ENCODE assay signal across 8 cellular contexts in the genomic region with DNA sequence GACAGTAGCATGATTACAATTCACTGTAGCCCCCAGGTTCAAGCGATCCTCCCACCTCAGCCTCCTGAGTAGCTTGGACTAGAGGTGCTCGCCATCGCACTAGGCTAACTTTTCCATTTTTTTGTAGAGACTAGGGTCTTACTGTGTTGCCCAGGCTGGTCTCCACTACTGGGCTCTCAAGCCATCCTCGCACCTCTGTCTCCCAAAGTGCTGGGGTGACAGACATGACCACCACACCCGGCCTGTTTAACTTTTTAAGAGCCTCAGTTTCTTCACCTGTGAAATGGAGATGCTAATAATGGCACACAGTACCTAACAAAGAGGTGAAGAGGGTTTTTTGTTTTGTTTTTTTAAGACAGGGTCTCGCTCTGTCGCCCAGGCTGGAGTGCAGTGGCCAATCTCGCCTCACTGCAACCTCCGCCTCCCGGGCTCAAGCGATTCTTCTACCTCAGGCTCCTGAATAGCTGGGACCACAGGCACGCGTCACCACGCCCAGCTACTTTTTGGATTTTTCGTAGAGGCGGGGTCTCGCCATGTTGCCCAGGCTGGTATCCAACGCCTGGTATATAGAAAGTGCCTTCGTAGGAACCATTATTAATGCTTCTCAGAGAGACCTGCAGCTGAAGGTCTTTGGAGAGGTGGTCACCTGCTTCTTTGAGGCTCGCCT. TPM values are rescaled to one million over a fixed set of nuclear protein-coding genes. Genes with fewer than 3 reads are reported as not detected.
DNase-seq lines count a peak whose midpoint lies in the region; ATAC-seq and TF ChIP-seq lines count a peak whose summit lies in the region.

No MANE protein-coding gene starts in this region.

- peaks cover 11 to 15% of the 10 kb centered on the region in 2 donors for H3K4me1 ChIP-seq in gastrocnemius medialis

- TF ChIP-seq POLR2A in gastrocnemius medialis (IDR thresholded peaks at IDR 0.05) = no peak

- TF ChIP-seq CTCF in fibroblast of the aortic adventitia (IDR thresholded peaks at IDR 0.05; ENCODE audit: insufficient read depth, low read length) (no peak), gastrocnemius medialis (IDR thresholded peaks at IDR 0.05 in 4 of 5, conservative IDR thresholded peaks at IDR 0.05 in 1 of 5) (no peak)

- DNase-seq in T-helper 22 cell (ENCODE audit: low read depth) (peak; percentile 27), fibroblast of the aortic adventitia (ENCODE audit: low read depth) (no peak), gastrocnemius medialis (no peak), HuH-7 (ENCODE audit: low spot score) (no peak), COLO668 (lab: John Stamatoyannopoulos, UW; ENCODE audit: unreplicated experiment) (no peak), MV-4-11 (lab: John Stamatoyannopoulos, UW) (no peak)

- H3K9me3 ChIP-seq in gastrocnemius medialis = no peaks in the 10 kb centered on the region

- H3K27me3 ChIP-seq in gastrocnemius medialis = no peaks in the 10 kb centered on the region

- no peaks in the 10 kb centered on the region for H3K36me3 ChIP-seq in gastrocnemius medialis

- in situ Hi-C loops in gastrocnemius medialis (cut with MboI; ENCODE audit: low sequenced_read_pairs in 4 of 4) = no loop called here

- intact Hi-C loops in gastrocnemius medialis (cut with DNase I; ENCODE audit: low total_unique reads) = loop anchor here (2.0 kb wide), 3 partner anchors 65 to 377 kb away; partner anchors contain the start of genes KCNN3 and UBE2Q1

- H3K4me3 ChIP-seq in fibroblast of the aortic adventitia (ENCODE audit: low read depth, low read length) = peak overlapping the region; percentile 79
- H3K4me3 ChIP-seq in gastrocnemius medialis = peak overlapping the region; percentile 65 to 97 (median 83)

- ATAC-seq in GM21723 (IDR thresholded peaks at IDR 0.05; ENCODE audit: unreplicated experiment) (peak; percentile 2), gastrocnemius medialis (no peak), GM21576 (IDR thresholded peaks at IDR 0.05; ENCODE audit: unreplicated experiment) (no peak)

- H3K27ac ChIP-seq in gastrocnemius medialis = peak overlapping the region; percentile 93 to 99 (median 98)

RNA-seq across cellular contexts. Expression of gene PMVK, which starts 0.6 kb away (rescaled TPM):
- total RNA-seq in fibroblast of the aortic adventitia (ENCODE audit: low replicate concordance) (11.7 and 20.7 TPM in 2 replicates), gastrocnemius medialis (1 to 10 TPM; 4.6 to 7.6 (median 6.1) TPM)

RNA-seq across cellular contexts. Expression of gene PBXIP1, which starts 20.0 kb away (rescaled TPM):
- total RNA-seq in fibroblast of the aortic adventitia (ENCODE audit: low replicate concordance) (36.2 and 122 TPM in 2 replicates), gastrocnemius medialis (100 to 1,000 TPM; 126 to 171 (median 165) TPM)

RNA-seq across cellular contexts. Expression of gene PYGO2, which starts 25.7 kb away (rescaled TPM):
- total RNA-seq in fibroblast of the aortic adventitia (ENCODE audit: low replicate concordance) (7.8 and 18.0 TPM in 2 replicates), gastrocnemius medialis (10 to 100 TPM; 12.6 to 22.7 (median 17.8) TPM)

RNA-seq across cellular contexts. Expression of gene SHC1, which starts 34.7 kb away (rescaled TPM):
- 111 and 167 TPM in 2 replicates for total RNA-seq in fibroblast of the aortic adventitia (ENCODE audit: low replicate concordance)
- total RNA-seq in gastrocnemius medialis = 100 to 1,000 TPM in 1 of 4 donors, 10 to 100 TPM in 3; 27.4 to 135 (median 54.9) TPM

RNA-seq across cellular contexts. Expression of gene CKS1B, which starts 38.6 kb away (rescaled TPM):
- total RNA-seq in fibroblast of the aortic adventitia (ENCODE audit: low replicate concordance) = 24.0 and 80.7 TPM in 2 replicates
- 10 to 100 TPM in 1 of 4 donors, 1 to 10 TPM in 3; 3.6 to 15.7 (median 7.9) TPM for total RNA-seq in gastrocnemius medialis
